In the genomic region with DNA sequence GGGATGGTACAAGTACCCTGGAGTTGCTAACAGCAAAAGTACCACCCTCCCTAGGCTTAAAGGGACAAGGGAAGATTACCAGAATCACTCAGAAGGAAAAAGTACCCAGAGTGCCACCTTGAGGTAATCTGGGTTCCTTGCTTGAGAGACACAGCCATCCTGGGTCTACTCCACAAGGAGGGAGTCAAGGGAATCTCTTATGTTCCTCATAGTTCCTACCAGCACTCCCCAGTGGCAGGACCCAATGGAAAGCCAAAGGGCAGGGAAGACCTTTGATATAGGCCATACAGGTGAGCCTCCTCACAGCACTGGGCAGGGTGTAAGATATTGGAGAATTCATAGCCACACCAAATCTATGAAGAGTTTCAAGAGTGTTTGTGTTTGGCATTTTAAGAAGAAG, we compare ENCODE assay signal across 9 cellular contexts. TPM values are rescaled to one million over a fixed set of nuclear protein-coding genes. Genes with fewer than 3 reads are reported as not detected.
DNase-seq lines count a peak whose midpoint lies in the region; ATAC-seq and TF ChIP-seq lines count a peak whose summit lies in the region.
"Had no signal": no experiment of that assay in that cellular context is flagged by ENCODE, and none has a peak within 500 bp of the region (broad histone marks: within the 10 kb centered on the region; RNA-seq: fewer than 3 reads in every experiment).

No MANE protein-coding gene starts in this region.

- no peak overlapping the region for H3K4me3 Mint-ChIP-seq in activated CD8-positive, alpha-beta T cell treated with anti-CD3 and anti-CD28 coated beads for 36 hours

- no peak overlapping the region for H3K27ac Mint-ChIP-seq in activated CD8-positive, alpha-beta T cell treated with anti-CD3 and anti-CD28 coated beads for 36 hours

- peaks cover 11% of the 10 kb centered on the region for H3K36me3 Mint-ChIP-seq in activated CD8-positive, alpha-beta T cell treated with anti-CD3 and anti-CD28 coated beads for 36 hours (ENCODE audit: low read depth)

- intact Hi-C loops in activated CD8-positive, alpha-beta T cell treated with anti-CD3 and anti-CD28 coated beads for 36 hours (cut with micrococcal nuclease) = loop anchor here (10.0 kb wide), 1 partner anchor 136 kb away; no protein-coding TSS in a partner anchor

- H3K4me1 ChIP-seq in BE2C (no peaks in the 10 kb centered on the region), right atrium auricular region (no peaks in the 10 kb centered on the region)

- POLR2A ChIA-PET in activated CD8-positive, alpha-beta T cell treated with anti-CD3 and anti-CD28 coated beads for 36 hours (lab: Charles Lee) = no interaction called here

- no peaks in the 10 kb centered on the region for H3K9me3 ChIP-seq in BE2C
- H3K9me3 ChIP-seq in right atrium auricular region = no peaks in the 10 kb centered on the region

- H3K27ac ChIP-seq in right atrium auricular region = no peak overlapping the region

- DNase-seq in BE2C (no peak), HK-2 (ENCODE audit: unreplicated experiment) (peak; percentile 13), iPS-NIHi7 (ENCODE audit: extremely low spot score) (peak; percentile 79), right atrium auricular region (ENCODE audit: low spot score) (no peak), GF-D8 (lab: John Stamatoyannopoulos, UW) (no peak)
- DNase-seq in activated CD8-positive, alpha-beta T cell treated with anti-CD3 and anti-CD28 coated beads for 36 hours = peak; percentile 15

- H3K4me3 ChIP-seq in BE2C (ENCODE audit: low read depth, low read length) (no peak overlapping the region), right atrium auricular region (no peak overlapping the region)

- CTCF ChIA-PET in activated CD8-positive, alpha-beta T cell treated with anti-CD3 and anti-CD28 coated beads for 36 hours (lab: Charles Lee) = interaction anchor here (1.4 to 1.6 kb wide), 2 partner anchors 8 to 127 kb away, joined by 4 to 7 read pairs; no protein-coding TSS in a partner anchor

- peaks cover 6% of the 10 kb centered on the region for H3K27me3 Mint-ChIP-seq in activated CD8-positive, alpha-beta T cell treated with anti-CD3 and anti-CD28 coated beads for 36 hours

- H3K36me3 ChIP-seq in BE2C (no peaks in the 10 kb centered on the region), right atrium auricular region (no peaks in the 10 kb centered on the region)

- no peaks in the 10 kb centered on the region for H3K27me3 ChIP-seq in BE2C
- no peaks in the 10 kb centered on the region for H3K27me3 ChIP-seq in right atrium auricular region

- H3K4me1 Mint-ChIP-seq in activated CD8-positive, alpha-beta T cell treated with anti-CD3 and anti-CD28 coated beads for 36 hours (ENCODE audit: low read depth) = peaks cover 21% of the 10 kb centered on the region

- H3K9me3 Mint-ChIP-seq in activated CD8-positive, alpha-beta T cell treated with anti-CD3 and anti-CD28 coated beads for 36 hours = no peaks in the 10 kb centered on the region

- ATAC-seq in activated CD8-positive, alpha-beta T cell treated with anti-CD3 and anti-CD28 coated beads for 36 hours = peak; percentile 58
- ATAC-seq in HG03521 (IDR thresholded peaks at IDR 0.05; ENCODE audit: unreplicated experiment) (no peak), GM18519 (IDR thresholded peaks at IDR 0.05; ENCODE audit: low FRiP score, unreplicated experiment) (no peak)

- TF ChIP-seq CTCF in BE2C (IDR thresholded peaks at IDR 0.05; ENCODE audit: low read depth, low read length) = peak; percentile 27; the same call in 1 of the 2 replicates
- TF ChIP-seq CTCF in activated CD8-positive, alpha-beta T cell treated with anti-CD3 and anti-CD28 coated beads for 36 hours (IDR thresholded peaks at IDR 0.05) = peak; percentile 4
- TF ChIP-seq CTCF in right atrium auricular region (IDR thresholded peaks at IDR 0.05) = no peak

RNA-seq across cellular contexts. Expression of gene IL2, which starts 5.7 kb away (rescaled TPM):
- polyA plus RNA-seq in BE2C (2012; ENCODE audit: insufficient read depth, insufficient read length, low read depth) = not detected
- 1 to 10 TPM; 5.4 to 8.9 TPM for total RNA-seq in activated CD8-positive, alpha-beta T cell treated with anti-CD3 and anti-CD28 coated beads for 36 hours
- total RNA-seq in right atrium auricular region = not detected
- total RNA-seq: skeletal muscle tissue had no signal

Comparison
In these comparisons a context has a peak if more than half of its experiments do, and no peak if none do; other contexts are left out.
1. DNase-seq: peak in HK-2 (single experiment), activated CD8-positive, alpha-beta T cell treated with anti-CD3 and anti-CD28 coated beads for 36 hours (single experiment) and iPS-NIHi7 (single experiment); none in BE2C (single experiment), right atrium auricular region (single experiment) and GF-D8 (single experiment).
2. CTCF ChIP-seq: peak in BE2C (single experiment) and activated CD8-positive, alpha-beta T cell treated with anti-CD3 and anti-CD28 coated beads for 36 hours (single experiment); none in right atrium auricular region (0 of 2).
3. RNA of gene IL2, which starts 5.7 kb away (total RNA-seq): 5.4 to 8.9 TPM in activated CD8-positive, alpha-beta T cell treated with anti-CD3 and anti-CD28 coated beads for 36 hours; not detected in right atrium auricular region; every median in the first group is over 4 times any median in the second.